1 cellular context compared by ENCODE assay signal in the genomic region with DNA sequence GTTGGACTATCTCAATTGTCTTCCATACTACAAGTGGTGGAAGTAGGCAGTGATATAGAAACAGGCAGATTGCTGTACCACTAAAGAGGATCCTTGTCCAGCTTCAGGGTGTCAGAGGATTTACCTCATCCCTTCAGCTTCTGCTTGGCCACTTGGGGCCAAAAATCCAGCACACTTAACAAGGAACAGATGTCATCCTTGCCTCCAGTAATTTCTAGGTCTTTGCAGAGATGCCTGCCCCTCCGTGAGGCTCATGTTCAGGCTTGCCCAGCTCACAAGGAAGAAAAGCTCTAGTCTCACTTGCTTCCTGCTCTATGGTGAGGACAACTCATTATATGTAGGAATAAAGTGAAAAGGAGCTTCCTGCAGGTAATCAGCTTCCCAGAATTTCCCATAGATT.
TF ChIP-seq lines count a peak whose summit lies in the region.

No MANE protein-coding gene starts in this region.

TF ChIP-seq in IMR-90, 13 proteins besides CTCF, POLR2A, EP300 and RAD21 (continued from another document):
- no peak for TF ChIP-seq SMC3 (IDR thresholded peaks at IDR 0.05; ENCODE audit: low read depth, low read length)
- no peak for TF ChIP-seq MAZ (IDR thresholded peaks at IDR 0.05; ENCODE audit: borderline replicate concordance, low read depth, low read length)
